10 cellular contexts compared by ENCODE assay signal in genomic region chr15:101189341-101189679, GRCh38.
DNase-seq lines count a peak whose midpoint lies in the region; ATAC-seq and TF ChIP-seq lines count a peak whose summit lies in the region.
"Had no signal": no experiment of that assay in that cellular context is flagged by ENCODE, and none has a peak within 500 bp of the region (broad histone marks: within the 10 kb centered on the region; RNA-seq: fewer than 3 reads in every experiment).

No MANE protein-coding gene starts in this region.

- TF ChIP-seq CTCF in fibroblast of the aortic adventitia (IDR thresholded peaks at IDR 0.05; ENCODE audit: insufficient read depth, low read length) (no peak), psoas muscle (IDR thresholded peaks at IDR 0.05) (no peak), GM10266 (IDR thresholded peaks at IDR 0.05; ENCODE audit: control insufficient read depth, insufficient read depth, low read depth, missing control alignments) (no peak)

- DNase-seq in CD4-positive, CD25-positive, alpha-beta regulatory T cell: no peak
- DNase-seq in activated CD4-positive, alpha-beta memory T cell treated with anti-CD3 and anti-CD28 coated beads for 36 hours: no peak
- DNase-seq in fibroblast of the aortic adventitia (ENCODE audit: low read depth) (peak; percentile 71), psoas muscle (no peak), GM10266 (ENCODE audit: extremely low spot score) (no peak), 8988T (no peak), GOT3 (lab: John Stamatoyannopoulos, UW) (no peak)
- DNase-seq: DMS 273 treated with DMSO at 0.1 percent for 48 hours, MG63 had no signal

- H3K27ac Mint-ChIP-seq in CD4-positive, CD25-positive, alpha-beta regulatory T cell: peak overlapping the region in 2 of 3 donors; percentile 60 to 81
- H3K27ac Mint-ChIP-seq in activated CD4-positive, alpha-beta memory T cell treated with anti-CD3 and anti-CD28 coated beads for 36 hours: peak overlapping the region; percentile 90

- POLR2A ChIA-PET in activated CD4-positive, alpha-beta memory T cell treated with anti-CD3 and anti-CD28 coated beads for 36 hours (lab: Charles Lee): interaction anchor here (1.2 to 1.9 kb wide), 2 partner anchors 10 to 17 kb away, joined by 6 to 24 read pairs; no protein-coding TSS in a partner anchor

- 32 to 58% (median 42%) methylated on average over 5 of the region's 5 CpGs for WGBS in psoas muscle, 3 donors

- H3K4me1 Mint-ChIP-seq in CD4-positive, CD25-positive, alpha-beta regulatory T cell: peaks cover 23 to 69% (median 57%) of the 10 kb centered on the region in 4 donors
- peaks cover 83% of the 10 kb centered on the region for H3K4me1 Mint-ChIP-seq in activated CD4-positive, alpha-beta memory T cell treated with anti-CD3 and anti-CD28 coated beads for 36 hours (ENCODE audit: low read depth)

- no peaks in the 10 kb centered on the region for H3K27me3 Mint-ChIP-seq in CD4-positive, CD25-positive, alpha-beta regulatory T cell
- no peaks in the 10 kb centered on the region for H3K27me3 Mint-ChIP-seq in activated CD4-positive, alpha-beta memory T cell treated with anti-CD3 and anti-CD28 coated beads for 36 hours

- no peaks in the 10 kb centered on the region for H3K9me3 Mint-ChIP-seq in CD4-positive, CD25-positive, alpha-beta regulatory T cell
- H3K9me3 Mint-ChIP-seq in activated CD4-positive, alpha-beta memory T cell treated with anti-CD3 and anti-CD28 coated beads for 36 hours: no peaks in the 10 kb centered on the region

- H3K4me3 Mint-ChIP-seq in CD4-positive, CD25-positive, alpha-beta regulatory T cell: peak overlapping the region; percentile 56 to 73 (median 61)
- no peak overlapping the region for H3K4me3 Mint-ChIP-seq in activated CD4-positive, alpha-beta memory T cell treated with anti-CD3 and anti-CD28 coated beads for 36 hours

- H3K9me3 ChIP-seq in CD4-positive, CD25-positive, alpha-beta regulatory T cell (ENCODE audit: control insufficient read depth in 2 of 2, low read length in 2 of 2): no peaks in the 10 kb centered on the region
- no peaks in the 10 kb centered on the region for H3K9me3 ChIP-seq in psoas muscle
- H3K9me3 ChIP-seq: MG63 had no signal

- intact Hi-C loops in activated CD4-positive, alpha-beta memory T cell treated with anti-CD3 and anti-CD28 coated beads for 36 hours (cut with micrococcal nuclease): no loop called here
- intact Hi-C loops in psoas muscle (cut with DNase I): loop anchor here in 1 of 2 donors (5.0 kb wide), 1 partner anchor 63 kb away; the partner anchor contains the start of gene CHSY1

- no peak for ATAC-seq in CD4-positive, CD25-positive, alpha-beta regulatory T cell (ENCODE audit: low read depth in 2 of 2)
- ATAC-seq in psoas muscle: peak in 2 of 4 donors; percentile 5
- ATAC-seq in GM21737 (IDR thresholded peaks at IDR 0.05; ENCODE audit: unreplicated experiment): no peak

- no peaks in the 10 kb centered on the region for H3K36me3 ChIP-seq in CD4-positive, CD25-positive, alpha-beta regulatory T cell (ENCODE audit: control insufficient read depth, insufficient read depth, low read length)
- no peaks in the 10 kb centered on the region for H3K36me3 ChIP-seq in psoas muscle (ENCODE audit: insufficient read depth in 1 of 2, low read depth in 1 of 2)

- H3K27me3 ChIP-seq in CD4-positive, CD25-positive, alpha-beta regulatory T cell (ENCODE audit: control insufficient read depth, insufficient read depth, low read length): no peaks in the 10 kb centered on the region
- H3K27me3 ChIP-seq in psoas muscle (ENCODE audit: insufficient read depth in 3 of 3, low read length in 2 of 3): no peaks in the 10 kb centered on the region
- H3K27me3 ChIP-seq: MG63 had no signal

- H3K4me1 ChIP-seq in CD4-positive, CD25-positive, alpha-beta regulatory T cell (ENCODE audit: control insufficient read depth, insufficient read depth, low read length, poor library complexity, severe bottlenecking): peaks cover 22% of the 10 kb centered on the region
- H3K4me1 ChIP-seq in psoas muscle: peaks cover 48% of the 10 kb centered on the region

- H3K4me3 ChIP-seq in CD4-positive, CD25-positive, alpha-beta regulatory T cell (ENCODE audit: low read depth, low read length): no peak overlapping the region
- H3K4me3 ChIP-seq in fibroblast of the aortic adventitia (ENCODE audit: low read depth, low read length): peak overlapping the region; percentile 55
- peak overlapping the region; percentile 57 for H3K4me3 ChIP-seq in psoas muscle
- H3K4me3 ChIP-seq: MG63 had no signal

- H3K36me3 Mint-ChIP-seq in CD4-positive, CD25-positive, alpha-beta regulatory T cell: peaks cover 3% of the 10 kb centered on the region
- peaks cover 4% of the 10 kb centered on the region for H3K36me3 Mint-ChIP-seq in activated CD4-positive, alpha-beta memory T cell treated with anti-CD3 and anti-CD28 coated beads for 36 hours

- CTCF ChIA-PET in activated CD4-positive, alpha-beta memory T cell treated with anti-CD3 and anti-CD28 coated beads for 36 hours (lab: Charles Lee): interaction anchor here (0.7 to 2.2 kb wide), 5 partner anchors 16 to 69 kb away, joined by 3 to 7 read pairs (median 4); no protein-coding TSS in a partner anchor

- H3K27ac ChIP-seq in CD4-positive, CD25-positive, alpha-beta regulatory T cell (ENCODE audit: insufficient read depth, low read length, poor library complexity, severe bottlenecking): no peak overlapping the region
- H3K27ac ChIP-seq in psoas muscle: peak overlapping the region; percentile 62
